Comparison of ENCODE assay signal across 1 cellular context in the genomic region with DNA sequence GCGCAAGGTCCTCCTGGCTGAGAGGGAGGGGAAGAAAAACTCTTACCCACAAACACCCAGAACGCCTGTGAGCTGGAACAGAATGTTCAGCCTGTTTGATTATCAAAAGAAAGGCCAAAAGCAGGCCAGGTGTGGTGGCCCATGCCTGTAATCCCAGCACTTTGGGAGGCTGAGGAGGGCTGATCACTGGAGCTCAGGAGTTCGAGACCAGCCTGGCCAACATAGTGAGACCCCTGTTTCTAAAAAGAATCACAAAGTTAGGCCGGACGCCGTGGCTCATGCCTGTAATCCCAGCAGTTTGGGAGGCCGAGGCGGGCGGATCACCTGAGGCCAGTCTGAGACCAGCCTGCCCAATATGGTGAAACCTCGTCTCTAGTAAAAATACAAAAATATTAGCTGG. TPM values are rescaled to one million over a fixed set of nuclear protein-coding genes. Genes with fewer than 3 reads are reported as not detected.
"Had no signal": no experiment of that assay in that cellular context is flagged by ENCODE, and none has a peak within 500 bp of the region (broad histone marks: within the 10 kb centered on the region; RNA-seq: fewer than 3 reads in every experiment).

No MANE protein-coding gene starts in this region.

RNA-seq across cellular contexts. Expression of a gene that starts 15.8 kb away (rescaled TPM):
- total RNA-seq: GM12878 had no signal

RNA-seq across cellular contexts. Expression of a gene that starts 24.2 kb away (rescaled TPM):
- total RNA-seq: GM12878 had no signal
- polyA plus RNA-seq: GM12878 had no signal
